Comparison of ENCODE assay signal across 8 cellular contexts in genomic region chr14:64704145-64704742, GRCh38. TPM values are rescaled to one million over a fixed set of nuclear protein-coding genes. Genes with fewer than 3 reads are reported as not detected.
DNase-seq lines count a peak whose midpoint lies in the region; ATAC-seq and TF ChIP-seq lines count a peak whose summit lies in the region.

TSS of gene PLEKHG3 (plus strand) at chr14:64704424. CDS start at chr14:64727632, 23,208 bp downstream.

- TF ChIP-seq CTCF in BE2C (IDR thresholded peaks at IDR 0.05; ENCODE audit: low read depth, low read length) (no peak), HL-60 (IDR thresholded peaks at IDR 0.05; ENCODE audit: insufficient read depth, low read length) (no peak), RWPE1 (conservative IDR thresholded peaks at IDR 0.05; ENCODE audit: low read depth) (no peak), brain microvascular endothelial cell (IDR thresholded peaks at IDR 0.05; ENCODE audit: low read depth, low read length, missing control alignments) (no peak)

- ATAC-seq in GM19023 (IDR thresholded peaks at IDR 0.05; ENCODE audit: unreplicated experiment), result no peak
- ATAC-seq in HG02759 (IDR thresholded peaks at IDR 0.05; ENCODE audit: unreplicated experiment), result no peak

- H3K9me3 ChIP-seq in BE2C, result no peaks in the 10 kb centered on the region

- no peaks in the 10 kb centered on the region for H3K27me3 ChIP-seq in BE2C
- H3K27me3 ChIP-seq in HL-60 (ENCODE audit: insufficient read depth, poor library complexity, severe bottlenecking), result no peaks in the 10 kb centered on the region
- H3K27me3 ChIP-seq in brain microvascular endothelial cell (replicated peaks), result no peaks in the 10 kb centered on the region

- no peaks in the 10 kb centered on the region for H3K36me3 ChIP-seq in BE2C
- no peaks in the 10 kb centered on the region for H3K36me3 ChIP-seq in brain microvascular endothelial cell (replicated peaks)

- in situ Hi-C loops in brain microvascular endothelial cell (cut with HindIII; ENCODE audit: low pct_ligation_motif_present, low sequenced_read_pairs), result no loop called here

- peaks cover 11% of the 10 kb centered on the region; the same call in 1 of the 2 replicates for H3K4me1 ChIP-seq in BE2C

- H3K27ac ChIP-seq in HL-60 (replicated peaks), result peak within 1 kb of the TSS; percentile 88
- H3K27ac ChIP-seq in RWPE1, result peak within 1 kb of the TSS; percentile 88
- peak within 1 kb of the TSS; percentile 15 for H3K27ac ChIP-seq in brain microvascular endothelial cell

- intact Hi-C loops in posterior vena cava (cut with DNase I), result no loop called here

- H3K4me3 ChIP-seq in BE2C (ENCODE audit: low read depth, low read length) (peak within 1 kb of the TSS; percentile 88), HL-60 (replicated peaks; ENCODE audit: insufficient read depth, low read length) (peak within 1 kb of the TSS; percentile 48), brain microvascular endothelial cell (ENCODE audit: low read depth, low read length) (peak within 1 kb of the TSS; percentile 74)

- CTCF ChIA-PET in RWPE1 (lab: Yijun Ruan, JAX), result interaction anchor here (0.5 to 1.0 kb wide), 3 partner anchors 12 to 565 kb away, joined by 3 to 4 read pairs (median 4); no protein-coding TSS in a partner anchor

- DNase-seq in BE2C (peak; percentile 93), HL-60 (ENCODE audit: low read depth in 1 of 2, low spot score in 1 of 2) (peak in 1 of 2 experiments; percentile 23), RWPE1 (ENCODE audit: low spot score) (peak; percentile 84), brain microvascular endothelial cell (peak; percentile 61), hypothalamus (lab: John Stamatoyannopoulos, UW) (peak in 46 of 51 donors; percentile 23 to 91 (median 74)), posterior vena cava (ENCODE audit: low spot score) (peak; percentile 91)

- POLR2A ChIA-PET in RWPE1 (lab: Yijun Ruan, JAX; ENCODE audit: low non-redundant PET), result interaction anchor here (0.5 to 1.3 kb wide), 9 partner anchors 12 to 746 kb away, joined by 3 to 5 read pairs (median 3); partner anchors contain the start of gene HSPA2

RNA-seq across cellular contexts. Expression of gene PLEKHG3, which starts in this region (rescaled TPM):
- 54.2 TPM for polyA plus RNA-seq in BE2C (2012; ENCODE audit: insufficient read depth, insufficient read length, low read depth)
- 10 to 100 TPM; 54.6 to 58.1 TPM for total RNA-seq in posterior vena cava

Comparison
In these comparisons a context has a peak if more than half of its experiments do, and no peak if none do; other contexts are left out.
1. H3K27ac ChIP-seq: peak in every context shown above with its lines; median percentile 88 in HL-60; 88 in RWPE1; 15 in brain microvascular endothelial cell.